Comparison of ENCODE assay signal across 8 cellular contexts in the genomic region with DNA sequence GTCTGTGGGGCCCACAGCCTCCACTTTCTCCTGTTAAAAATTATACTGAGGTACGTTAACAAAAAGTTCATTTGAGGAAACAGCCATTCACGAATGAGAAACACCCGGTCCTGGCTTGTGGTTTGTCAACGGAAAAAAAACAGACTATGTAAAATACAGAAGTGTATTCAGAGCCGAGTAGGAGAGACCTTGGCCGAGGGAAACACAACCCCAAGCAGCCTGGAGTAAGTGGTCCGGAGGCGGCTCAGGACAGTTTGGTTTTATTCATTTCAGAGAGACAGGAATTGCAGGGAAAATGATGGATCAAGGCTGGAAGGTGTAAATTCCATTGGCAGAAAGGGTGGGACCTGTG. TPM values are rescaled to one million over a fixed set of nuclear protein-coding genes. Genes with fewer than 3 reads are reported as not detected.
DNase-seq lines count a peak whose midpoint lies in the region; ATAC-seq, FAIRE-seq and TF ChIP-seq lines count a peak whose summit lies in the region.

No MANE protein-coding gene starts in this region.

- TF ChIP-seq CTCF in Peyer's patch (IDR thresholded peaks at IDR 0.05) (no peak), esophagus squamous epithelium (IDR thresholded peaks at IDR 0.05) (no peak), pancreas (IDR thresholded peaks at IDR 0.05) (no peak)

- peak; percentile 11 to 47 (median 30) for ATAC-seq in pancreas

- H3K9me3 ChIP-seq in Peyer's patch (no peaks in the 10 kb centered on the region), esophagus squamous epithelium (peaks cover 0 to 6% (median 0%) of the 10 kb centered on the region in 3 donors), pancreas (no peaks in the 10 kb centered on the region)

- intact Hi-C loops in esophagus squamous epithelium (cut with DNase I) (no loop called here), pancreas (cut with DNase I) (no loop called here)

- H3K27ac ChIP-seq in Peyer's patch (peak overlapping the region; percentile 45 to 85 (median 66)), esophagus squamous epithelium (peak overlapping the region; percentile 49 to 77 (median 70)), pancreas (peak overlapping the region in 2 of 4 donors; percentile 19 to 76)

- H3K4me3 ChIP-seq in Peyer's patch, result peak overlapping the region; percentile 62 to 77 (median 72)
- peak overlapping the region; percentile 47 to 73 (median 62) for H3K4me3 ChIP-seq in esophagus squamous epithelium
- peak overlapping the region; percentile 36 to 63 (median 58) for H3K4me3 ChIP-seq in pancreas

- DNase-seq in activated naive CD4-positive, alpha-beta T cell treated with anti-CD3 and anti-CD28 coated beads, Interleukin-2, amount 10 ng/mL, durations not matched to agents 7 days and 5 days, result peak; percentile 37
- no peak for DNase-seq in activated naive CD4-positive, alpha-beta T cell treated with Interleukin-2 at 50 U/mL for 16 hours
- DNase-seq in Peyer's patch (peak in 2 of 3 donors; percentile 29 to 49), esophagus squamous epithelium (lab: John Stamatoyannopoulos, UW) (no peak), pancreas (no peak), RCC 7860 (ENCODE audit: low spot score) (no peak), foreskin melanocyte (no peak), NCI-H446 treated with DMSO at 0.1 percent for 48 hours (lab: John Stamatoyannopoulos, UW) (no peak)

- H3K27me3 Mint-ChIP-seq in activated naive CD4-positive, alpha-beta T cell treated with anti-CD3 and anti-CD28 coated beads, Interleukin-2, amount 10 ng/mL, durations not matched to agents 7 days and 5 days, result peaks cover 3% of the 10 kb centered on the region

- CTCF ChIA-PET in activated naive CD4-positive, alpha-beta T cell treated with anti-CD3 and anti-CD28 coated beads, Interleukin-2, amount 10 ng/mL, durations not matched to agents 7 days and 5 days (lab: Charles Lee), result no interaction called here

- TF ChIP-seq POLR2A in Peyer's patch (IDR thresholded peaks at IDR 0.05), result no peak
- no peak for TF ChIP-seq POLR2A in esophagus squamous epithelium (IDR thresholded peaks at IDR 0.05)

- peak overlapping the region; percentile 82 for H3K4me3 Mint-ChIP-seq in activated naive CD4-positive, alpha-beta T cell treated with anti-CD3 and anti-CD28 coated beads, Interleukin-2, amount 10 ng/mL, durations not matched to agents 7 days and 5 days

- WGBS in esophagus squamous epithelium, 2 donors, result 19 to 22% methylated on average over 8 of the region's 8 CpGs
- 9 to 25% methylated on average over 8 of the region's 8 CpGs for WGBS in pancreas, 2 donors

- FAIRE-seq in pancreas (lab: Jason Lieb, UNC) (no peak), RCC 7860 (lab: Jason Lieb, UNC) (no peak)

- H3K4me1 Mint-ChIP-seq in activated naive CD4-positive, alpha-beta T cell treated with anti-CD3 and anti-CD28 coated beads, Interleukin-2, amount 10 ng/mL, durations not matched to agents 7 days and 5 days, result peaks cover 21% of the 10 kb centered on the region

- peaks cover 33% of the 10 kb centered on the region for H3K9me3 Mint-ChIP-seq in activated naive CD4-positive, alpha-beta T cell treated with anti-CD3 and anti-CD28 coated beads, Interleukin-2, amount 10 ng/mL, durations not matched to agents 7 days and 5 days

- H3K36me3 ChIP-seq in Peyer's patch (no peaks in the 10 kb centered on the region), esophagus squamous epithelium (no peaks in the 10 kb centered on the region), pancreas (no peaks in the 10 kb centered on the region)

- peak overlapping the region; percentile 76 for H3K27ac Mint-ChIP-seq in activated naive CD4-positive, alpha-beta T cell treated with anti-CD3 and anti-CD28 coated beads, Interleukin-2, amount 10 ng/mL, durations not matched to agents 7 days and 5 days

- H3K36me3 Mint-ChIP-seq in activated naive CD4-positive, alpha-beta T cell treated with anti-CD3 and anti-CD28 coated beads, Interleukin-2, amount 10 ng/mL, durations not matched to agents 7 days and 5 days, result peaks cover 33% of the 10 kb centered on the region

- H3K4me1 ChIP-seq in Peyer's patch (peaks cover 0 to 7% (median 0%) of the 10 kb centered on the region in 4 donors), esophagus squamous epithelium (peaks cover 7 to 25% (median 10%) of the 10 kb centered on the region in 3 donors), pancreas (peaks cover 0 to 7% (median 0%) of the 10 kb centered on the region in 3 donors)

- no peaks in the 10 kb centered on the region for H3K27me3 ChIP-seq in Peyer's patch
- no peaks in the 10 kb centered on the region for H3K27me3 ChIP-seq in esophagus squamous epithelium
- no peaks in the 10 kb centered on the region for H3K27me3 ChIP-seq in pancreas

RNA-seq across cellular contexts. Expression of a gene that starts 0.7 kb away (rescaled TPM):
- total RNA-seq in Peyer's patch (10 to 100 TPM; 11.6 to 30.5 (median 23.4) TPM), esophagus squamous epithelium (1 to 10 TPM; 1.6 to 5.0 (median 2.0) TPM), pancreas (1 to 10 TPM; 2.2 to 8.0 (median 2.8) TPM)
- 1 to 10 TPM; 7.4 to 7.5 TPM for polyA plus RNA-seq in pancreas

RNA-seq across cellular contexts. Expression of a gene that starts 35.2 kb away (rescaled TPM):
- 10 to 100 TPM; 28.0 to 87.2 (median 40.7) TPM for total RNA-seq in Peyer's patch
- total RNA-seq in esophagus squamous epithelium, result 10 to 100 TPM; 16.1 to 22.2 (median 19.2) TPM
- total RNA-seq in pancreas, result 1 to 10 TPM; 4.1 to 8.7 (median 6.7) TPM
- polyA plus RNA-seq in pancreas, result 1 to 10 TPM; 5.1 to 6.3 TPM

RNA-seq across cellular contexts. Expression of a gene that starts 38.3 kb away (rescaled TPM):
- total RNA-seq in Peyer's patch (10 to 100 TPM in 3 of 4 donors, 1 to 10 TPM in 1; 8.9 to 19.8 (median 14.5) TPM), esophagus squamous epithelium (1 to 10 TPM in 3 of 4 donors, under 1 TPM in 1; 0.18 to 4.4 (median 1.2) TPM), pancreas (10 to 100 TPM in 1 of 6 donors, 1 to 10 TPM in 5; 4.4 to 13.6 (median 6.4) TPM)
- 10 to 100 TPM; 10.1 to 13.8 TPM for polyA plus RNA-seq in pancreas

RNA-seq across cellular contexts. Expression of a gene that starts 50.9 kb away (rescaled TPM):
- total RNA-seq in Peyer's patch (1 to 10 TPM; 1.1 to 1.9 (median 1.4) TPM), esophagus squamous epithelium (1 to 10 TPM in 1 of 4 donors, under 1 TPM in 3; 0.13 to 2.3 (median 0.82) TPM), pancreas (1 to 10 TPM in 4 of 6 donors, under 1 TPM in 2; 0.95 to 3.3 (median 1.4) TPM)
- 1 to 10 TPM; 1.1 to 1.2 TPM for polyA plus RNA-seq in pancreas

Comparison
In these comparisons a context has a peak if more than half of its experiments do, and no peak if none do; other contexts are left out.
1. DNase-seq: peak in activated naive CD4-positive, alpha-beta T cell treated with anti-CD3 and anti-CD28 coated beads, Interleukin-2, amount 10 ng/mL, durations not matched to agents 7 days and 5 days (single experiment) and Peyer's patch (2 of 3); none in activated naive CD4-positive, alpha-beta T cell treated with Interleukin-2 at 50 U/mL for 16 hours (single experiment), esophagus squamous epithelium (single experiment), pancreas (0 of 6), RCC 7860 (single experiment), foreskin melanocyte (single experiment) and NCI-H446 treated with DMSO at 0.1 percent for 48 hours (single experiment).
2. Peak in every context shown above with its lines, with median percentiles within 50 percentile points of each other: H3K4me3 ChIP-seq.